Comparison of ENCODE assay signal across 35 cellular contexts in genomic region chr6:55212147-55212546, GRCh38. TPM values are rescaled to one million over a fixed set of nuclear protein-coding genes. Genes with fewer than 3 reads are reported as not detected.
DNase-seq lines count a peak whose midpoint lies in the region; ATAC-seq and TF ChIP-seq lines count a peak whose summit lies in the region.
"Had no signal": no experiment of that assay in that cellular context is flagged by ENCODE, and none has a peak within 500 bp of the region (broad histone marks: within the 10 kb centered on the region; RNA-seq: fewer than 3 reads in every experiment).

No MANE protein-coding gene starts in this region.

- DNase-seq in AG04449 (ENCODE audit: low read depth, low spot score) (peak; percentile 5), LHCN-M2 (ENCODE audit: low read depth) (peak; percentile 0), astrocyte of the hippocampus (ENCODE audit: low read depth, low spot score) (peak; percentile 53), foreskin keratinocyte (peak in 1 of 2 donors; percentile 32), omental fat pad (ENCODE audit: low spot score) (no peak), NOMO-1 (lab: John Stamatoyannopoulos, UW; ENCODE audit: unreplicated experiment in 2 of 2) (no peak)
- no peak for DNase-seq in central memory CD4-positive, alpha-beta T cell
- DNase-seq: activated CD4-positive, alpha-beta T cell treated with anti-CD3 and anti-CD28 coated beads for 48 hours; activated CD8-positive, alpha-beta memory T cell treated with anti-CD3 and anti-CD28 coated beads for 24 hours; activated T-cell treated with anti-CD3 and anti-CD28 coated beads for 4 hours; CD4-positive, alpha-beta T cell; DND-41; esophagus squamous epithelium; left cardiac atrium; NCI-H1417 treated with DMSO at 0.1 percent for 48 hours; NCI-H2029 treated with DMSO at 0.1 percent for 48 hours; NCI-H2227 treated with DMSO at 0.1 percent for 48 hours; nephron progenitor cell; pancreas; stimulated activated naive CD4-positive, alpha-beta T cell; T-helper 9 cell; WERI-Rb-1 had no signal

- H3K27me3 ChIP-seq in foreskin keratinocyte: no peaks in the 10 kb centered on the region
- H3K27me3 ChIP-seq: esophagus squamous epithelium, gastroesophageal sphincter, hepatocyte, pancreas, SJSA1 had no signal

- no peak overlapping the region for H3K4me3 Mint-ChIP-seq in stimulated activated memory B cell treated with anti-CD40 and anti-IgM and Interleukin-4, amounts not matched to agents 10 μg/mL and 1 μg/mL and 100 μg/mL, for 72 hours
- H3K4me3 Mint-ChIP-seq: activated naive CD4-positive, alpha-beta T cell treated with anti-CD3 and anti-CD28 coated beads, Interleukin-2, amount 50 U/mL, for 24 hours; CD4-positive, alpha-beta T cell; nephron progenitor cell had no signal

- no peaks in the 10 kb centered on the region for H3K27me3 Mint-ChIP-seq in stimulated activated memory B cell treated with anti-CD40 and anti-IgM and Interleukin-4, amounts not matched to agents 10 μg/mL and 1 μg/mL and 100 μg/mL, for 72 hours
- H3K27me3 Mint-ChIP-seq: activated naive CD4-positive, alpha-beta T cell treated with anti-CD3 and anti-CD28 coated beads, Interleukin-2, amount 50 U/mL, for 24 hours; CD4-positive, alpha-beta T cell had no signal

- no peaks in the 10 kb centered on the region for H3K4me1 Mint-ChIP-seq in stimulated activated memory B cell treated with anti-CD40 and anti-IgM and Interleukin-4, amounts not matched to agents 10 μg/mL and 1 μg/mL and 100 μg/mL, for 72 hours
- H3K4me1 Mint-ChIP-seq: activated naive CD4-positive, alpha-beta T cell treated with anti-CD3 and anti-CD28 coated beads, Interleukin-2, amount 50 U/mL, for 24 hours; nephron progenitor cell had no signal

- CTCF ChIA-PET in AG04449 (lab: Yijun Ruan, JAX): no interaction called here

- H3K4me3 ChIP-seq in AG04449 (ENCODE audit: low read depth, low read length): no peak overlapping the region
- H3K4me3 ChIP-seq: esophagus squamous epithelium, gastroesophageal sphincter, hepatocyte, pancreas, SJSA1, skin epidermis, thoracic aorta had no signal

- H3K9me3 Mint-ChIP-seq in stimulated activated memory B cell treated with anti-CD40 and anti-IgM and Interleukin-4, amounts not matched to agents 10 μg/mL and 1 μg/mL and 100 μg/mL, for 72 hours: peaks cover 10% of the 10 kb centered on the region
- H3K9me3 Mint-ChIP-seq: activated naive CD4-positive, alpha-beta T cell treated with anti-CD3 and anti-CD28 coated beads, Interleukin-2, amount 50 U/mL, for 24 hours; nephron progenitor cell had no signal

- no peaks in the 10 kb centered on the region for H3K36me3 Mint-ChIP-seq in stimulated activated memory B cell treated with anti-CD40 and anti-IgM and Interleukin-4, amounts not matched to agents 10 μg/mL and 1 μg/mL and 100 μg/mL, for 72 hours
- H3K36me3 Mint-ChIP-seq: activated naive CD4-positive, alpha-beta T cell treated with anti-CD3 and anti-CD28 coated beads, Interleukin-2, amount 50 U/mL, for 24 hours had no signal

- POLR2A ChIA-PET in AG04449 (lab: Yijun Ruan, JAX): no interaction called here

- ATAC-seq in foreskin keratinocyte (peak; percentile 14), omental fat pad (ENCODE audit: low FRiP score) (no peak)
- ATAC-seq in stimulated activated memory B cell treated with anti-CD40 and anti-IgM and Interleukin-4, amounts not matched to agents 10 μg/mL and 1 μg/mL and 100 μg/mL, for 72 hours: no peak
- ATAC-seq: gastroesophageal sphincter, left cardiac atrium, pancreas had no signal

- TF ChIP-seq CTCF in AG04449 (IDR thresholded peaks at IDR 0.05; ENCODE audit: insufficient read depth, low read length, missing control alignments) (no peak), foreskin keratinocyte (conservative IDR thresholded peaks at IDR 0.05) (no peak), omental fat pad (IDR thresholded peaks at IDR 0.05) (no peak)

- H3K27ac Mint-ChIP-seq in stimulated activated memory B cell treated with anti-CD40 and anti-IgM and Interleukin-4, amounts not matched to agents 10 μg/mL and 1 μg/mL and 100 μg/mL, for 72 hours: no peak overlapping the region
- H3K27ac Mint-ChIP-seq: activated naive CD4-positive, alpha-beta T cell treated with anti-CD3 and anti-CD28 coated beads, Interleukin-2, amount 50 U/mL, for 24 hours; activated T-helper 2 cell treated with anti-CD3 and anti-CD28 coated beads, Interferon-gamma antibody, Interleukin-2, Interleukin-4, amounts not matched to agents 10 μg/mL and 5 μg/mL and 100 μg/mL, durations not matched to agents 14 hours and 24 hours and 36 hours; CD4-positive, alpha-beta T cell had no signal

- H3K4me1 ChIP-seq in foreskin keratinocyte: peaks cover 9% of the 10 kb centered on the region
- H3K4me1 ChIP-seq: esophagus squamous epithelium, gastroesophageal sphincter, pancreas, SJSA1 had no signal

- no peak overlapping the region for H3K27ac ChIP-seq in foreskin keratinocyte
- H3K27ac ChIP-seq: esophagus squamous epithelium, gastroesophageal sphincter, hepatocyte, KMS-11, pancreas, SJSA1, skin epidermis, thoracic aorta, WERI-Rb-1 had no signal

RNA-seq across cellular contexts. Expression of gene HCRTR2, which starts 37.8 kb away (rescaled TPM):
- total RNA-seq in LHCN-M2 (2014; rRNA removed): not detected in 2 replicates
- not detected for polyA plus RNA-seq in LHCN-M2 (2012)
- not detected in 2 replicates for total RNA-seq in foreskin keratinocyte
- polyA plus RNA-seq in foreskin keratinocyte: not detected in 2 replicates
- total RNA-seq in omental fat pad: not detected
- total RNA-seq: activated T-helper 2 cell treated with anti-CD3 and anti-CD28 coated beads, Interferon-gamma antibody, Interleukin-2, Interleukin-4, amounts not matched to agents 10 μg/mL and 5 μg/mL and 100 μg/mL, durations not matched to agents 14 hours and 24 hours and 36 hours; CD4-positive, alpha-beta T cell; dermis microvascular lymphatic vessel endothelial cell; esophagus squamous epithelium; left cardiac atrium; lung microvascular endothelial cell; pancreas; renal cortical epithelial cell; SJSA1; thoracic aorta had no signal
- polyA plus RNA-seq: pancreas, urinary bladder had no signal

Comparison
In these comparisons a context has a peak if more than half of its experiments do, and no peak if none do; other contexts are left out.
1. DNase-seq: peak in AG04449 (single experiment), LHCN-M2 (single experiment) and astrocyte of the hippocampus (single experiment); none in central memory CD4-positive, alpha-beta T cell (single experiment), omental fat pad (single experiment) and NOMO-1 (0 of 2).